Comparison of ENCODE assay signal across 9 cellular contexts in the genomic region with DNA sequence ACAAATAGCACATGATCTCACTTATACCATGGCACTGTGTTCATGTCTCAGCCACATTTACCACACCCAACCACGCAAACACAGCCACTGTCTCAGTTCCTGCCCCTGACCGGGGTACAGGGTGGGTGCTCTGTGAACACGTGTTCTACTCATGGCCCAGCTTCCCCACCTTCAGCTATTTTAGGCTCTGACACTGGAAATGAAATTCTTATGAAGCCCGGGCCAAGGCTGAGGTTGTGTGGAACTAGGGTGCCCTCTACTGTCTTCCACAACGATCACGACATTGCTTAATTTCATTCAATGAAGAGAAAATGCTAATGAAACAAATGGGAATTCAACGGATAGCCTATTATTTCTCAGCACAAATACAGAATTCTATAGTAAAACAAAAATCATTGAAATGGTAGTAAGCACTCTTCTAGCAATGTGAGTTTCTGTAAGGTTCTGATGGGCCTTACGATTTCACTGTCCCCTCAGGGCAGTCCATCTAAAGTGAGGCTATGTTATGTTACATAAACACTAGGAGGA. TPM values are rescaled to one million over a fixed set of nuclear protein-coding genes. Genes with fewer than 3 reads are reported as not detected.
DNase-seq lines count a peak whose midpoint lies in the region; ATAC-seq and TF ChIP-seq lines count a peak whose summit lies in the region.
"Had no signal": no experiment of that assay in that cellular context is flagged by ENCODE, and none has a peak within 500 bp of the region (broad histone marks: within the 10 kb centered on the region; RNA-seq: fewer than 3 reads in every experiment).

No MANE protein-coding gene starts in this region.

- H3K4me3 Mint-ChIP-seq in CD8-positive, alpha-beta T cell = no peak overlapping the region

- H3K4me1 ChIP-seq in BE2C (no peaks in the 10 kb centered on the region), OCI-LY3 (ENCODE audit: low read length) (no peaks in the 10 kb centered on the region)
- H3K4me1 ChIP-seq in CD8-positive, alpha-beta T cell (ENCODE audit: insufficient read depth, low read length) = no peaks in the 10 kb centered on the region

- H3K36me3 ChIP-seq in BE2C (no peaks in the 10 kb centered on the region), OCI-LY3 (replicated peaks; ENCODE audit: low read depth, low read length) (no peaks in the 10 kb centered on the region)
- no peaks in the 10 kb centered on the region for H3K36me3 ChIP-seq in CD8-positive, alpha-beta T cell (ENCODE audit: insufficient read depth, low read length)

- intact Hi-C loops in CD8-positive, alpha-beta T cell (cut with DNase I, micrococcal nuclease) = no loop called here

- H2AFZ ChIP-seq in OCI-LY3 (ENCODE audit: low read depth, low read length) = no peak overlapping the region

- H3K79me2 ChIP-seq in OCI-LY3 (ENCODE audit: low read length) = no peaks in the 10 kb centered on the region

- TF ChIP-seq CTCF in BE2C (IDR thresholded peaks at IDR 0.05; ENCODE audit: low read depth, low read length) (peak; percentile 86), OCI-LY3 (IDR thresholded peaks at IDR 0.05; ENCODE audit: low read depth, low read length) (peak; percentile 63)
- TF ChIP-seq CTCF in CD8-positive, alpha-beta T cell (IDR thresholded peaks at IDR 0.05) = no peak

- H3K9me3 ChIP-seq in BE2C = no peaks in the 10 kb centered on the region
- no peaks in the 10 kb centered on the region for H3K9me3 ChIP-seq in OCI-LY3 (ENCODE audit: insufficient read depth, low read length)
- no peaks in the 10 kb centered on the region for H3K9me3 ChIP-seq in CD8-positive, alpha-beta T cell (ENCODE audit: low read length)

- no peaks in the 10 kb centered on the region for H4K20me1 ChIP-seq in OCI-LY3 (ENCODE audit: insufficient read depth, low read length)

- no peak overlapping the region for H3K4me3 ChIP-seq in BE2C (ENCODE audit: low read depth, low read length)
- no peak overlapping the region for H3K4me3 ChIP-seq in OCI-LY3 (ENCODE audit: low read length)
- no peak overlapping the region for H3K4me3 ChIP-seq in CD8-positive, alpha-beta T cell (ENCODE audit: low read depth, low read length)

- H3K36me3 Mint-ChIP-seq in CD8-positive, alpha-beta T cell = no peaks in the 10 kb centered on the region

- CTCF ChIA-PET in CD8-positive, alpha-beta T cell (lab: Charles Lee) = no interaction called here

- peaks cover 22% of the 10 kb centered on the region for H3K27me3 Mint-ChIP-seq in CD8-positive, alpha-beta T cell (ENCODE audit: low read depth)

- POLR2A ChIA-PET in CD8-positive, alpha-beta T cell (lab: Charles Lee) = no interaction called here

- DNase-seq in BE2C = peak; percentile 54
- DNase-seq in HuH-7.5 (ENCODE audit: low spot score) = peak; percentile 43
- DNase-seq in fibroblast of the conjunctiva (ENCODE audit: low read depth) = peak; percentile 16
- peak; percentile 44 for DNase-seq in pons (ENCODE audit: low spot score)
- DNase-seq in activated CD8-positive, alpha-beta memory T cell treated with anti-CD3 and anti-CD28 coated beads, Interleukin-2, amount 50 U/mL, for 4 hours = no peak
- no peak for DNase-seq in CD8-positive, alpha-beta T cell

- peaks cover 48% of the 10 kb centered on the region for H3K27me3 ChIP-seq in BE2C
- H3K27me3 ChIP-seq in OCI-LY3 (ENCODE audit: low read depth, low read length) = no peaks in the 10 kb centered on the region
- H3K27me3 ChIP-seq in CD8-positive, alpha-beta T cell (ENCODE audit: insufficient read depth, low read length) = no peaks in the 10 kb centered on the region

- no peak for ATAC-seq in HG03135 (IDR thresholded peaks at IDR 0.05; ENCODE audit: unreplicated experiment)
- ATAC-seq in CD8-positive, alpha-beta T cell = no peak
- ATAC-seq: HCT116 had no signal

- H3K9me3 Mint-ChIP-seq in CD8-positive, alpha-beta T cell = no peaks in the 10 kb centered on the region

- H3K4me2 ChIP-seq in OCI-LY3 (ENCODE audit: low read length) = no peak overlapping the region

- H3K27ac ChIP-seq in OCI-LY3 (ENCODE audit: low read length) = no peak overlapping the region
- no peak overlapping the region for H3K27ac ChIP-seq in CD8-positive, alpha-beta T cell (ENCODE audit: low read depth, low read length)

- H3K27ac Mint-ChIP-seq in CD8-positive, alpha-beta T cell = no peak overlapping the region

- H3K4me1 Mint-ChIP-seq in CD8-positive, alpha-beta T cell (ENCODE audit: low read depth) = no peaks in the 10 kb centered on the region

- H3K9ac ChIP-seq in OCI-LY3 (ENCODE audit: low read length) = no peak overlapping the region

RNA-seq across cellular contexts. Expression of a gene that starts 2.1 kb away (rescaled TPM):
- polyA plus RNA-seq in BE2C (2012; ENCODE audit: insufficient read depth, insufficient read length, low read depth) = 0.26 TPM
- not detected for total RNA-seq in CD8-positive, alpha-beta T cell

Comparison
In these comparisons a context has a peak if more than half of its experiments do, and no peak if none do; other contexts are left out.
1. DNase-seq: peak in BE2C (single experiment), HuH-7.5 (single experiment), fibroblast of the conjunctiva (single experiment) and pons (single experiment); none in activated CD8-positive, alpha-beta memory T cell treated with anti-CD3 and anti-CD28 coated beads, Interleukin-2, amount 50 U/mL, for 4 hours (single experiment) and CD8-positive, alpha-beta T cell (0 of 7).